In the genomic region with DNA sequence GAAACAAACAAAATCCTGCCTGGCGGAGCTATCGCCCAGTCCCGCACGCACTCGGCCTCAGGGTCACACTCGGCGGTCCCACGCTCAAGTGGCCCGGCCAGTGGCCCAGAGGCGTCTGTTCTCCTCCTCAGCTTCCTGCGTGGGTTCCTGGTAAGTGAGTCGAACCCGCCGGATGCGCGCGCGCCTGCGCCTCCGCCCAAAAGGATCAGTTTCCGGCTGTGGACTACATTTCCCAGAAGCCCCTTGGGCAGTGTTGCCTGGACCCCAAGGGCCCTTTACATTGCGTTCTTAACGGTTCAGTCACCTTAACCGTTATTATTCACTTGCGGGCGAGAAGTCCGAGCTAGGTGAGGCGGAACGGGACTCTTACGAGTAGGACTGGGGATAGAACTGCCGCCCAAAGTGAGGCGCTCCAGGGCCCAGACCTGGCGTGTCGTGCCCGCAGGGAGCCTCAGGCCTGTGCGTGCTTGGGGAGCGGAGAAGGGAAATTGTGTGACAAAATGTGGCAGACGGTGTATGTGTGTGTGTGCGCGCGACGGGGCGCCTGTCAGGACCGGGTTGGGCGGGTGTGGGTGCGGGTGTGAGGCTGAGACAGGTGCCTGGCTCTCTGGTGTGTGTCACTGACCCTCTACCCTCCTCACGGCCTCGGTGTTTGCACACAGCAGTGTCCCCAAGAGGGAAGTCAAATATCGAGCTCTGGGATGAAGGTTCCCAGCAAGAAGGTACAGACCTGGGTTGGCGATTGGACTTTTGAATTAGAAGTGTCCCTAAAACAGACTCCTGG, we compare ENCODE assay signal across 8 cellular contexts. TPM values are rescaled to one million over a fixed set of nuclear protein-coding genes. Genes with fewer than 3 reads are reported as not detected.
DNase-seq lines count a peak whose midpoint lies in the region; ATAC-seq lines count a peak whose summit lies in the region.

Gene ZNF546 (plus strand): TSS at position 250 of the 784 bp plus-strand sequence. CDS start 1,267 bp downstream, outside the sequence.

- ATAC-seq in GM19328 (IDR thresholded peaks at IDR 0.05; ENCODE audit: unreplicated experiment) (peak; percentile 82), HG03521 (IDR thresholded peaks at IDR 0.05; ENCODE audit: unreplicated experiment) (peak; percentile 83), left lobe of liver (peak; percentile 97)

- H3K4me2 ChIP-seq in BLaER1 = peak within 1 kb of the TSS; percentile 93

- H3K9ac ChIP-seq in BLaER1 = peak within 1 kb of the TSS; percentile 88

- DNase-seq in NCI-H69 (lab: John Stamatoyannopoulos, UW) (peak; percentile 96), dedifferentiated amniotic fluid mesenchymal stem cell (ENCODE audit: extremely low spot score) (peak; percentile 88), left lobe of liver (ENCODE audit: low spot score) (peak; percentile 94)
- DNase-seq in activated CD4-positive, alpha-beta T cell treated with anti-CD3 and anti-CD28 coated beads, Interleukin-2, amount 50 U/mL, for 1 hour = peak; percentile 87
- DNase-seq in stimulated activated CD4-positive, alpha-beta T cell treated with anti-CD3 and anti-CD28 coated beads, Interleukin-2, amount 100 ng/mL, for 24 hours = peak; percentile 90 to 91

- peaks cover 19% of the 10 kb centered on the region for H3K4me1 ChIP-seq in BLaER1

- H3K36me3 ChIP-seq in BLaER1 = peaks cover 27% of the 10 kb centered on the region

- H3K4me3 ChIP-seq in BLaER1 = peak within 1 kb of the TSS; percentile 78

- H3K27ac ChIP-seq in BLaER1 = peak within 1 kb of the TSS; percentile 92

- no peaks in the 10 kb centered on the region for H3K27me3 ChIP-seq in BLaER1

- no peaks in the 10 kb centered on the region for H4K20me1 ChIP-seq in BLaER1

- peaks cover 29% of the 10 kb centered on the region for H3K9me3 ChIP-seq in BLaER1

RNA-seq across cellular contexts. Expression of gene ZNF546, which starts in this region (rescaled TPM):
- 4.7 TPM for total RNA-seq in left lobe of liver

Comparison
In these comparisons a context has a peak if more than half of its experiments do, and no peak if none do; other contexts are left out.
1. Peak in every context shown above with its lines: DNase-seq, ATAC-seq, H3K4me3 ChIP-seq and H3K27ac ChIP-seq.